ENCODE assay signal across 17 cellular contexts in genomic region chr22:49664371-49664881, GRCh38.
DNase-seq lines count a peak whose midpoint lies in the region; ATAC-seq and TF ChIP-seq lines count a peak whose summit lies in the region.
"Had no signal": no experiment of that assay in that cellular context is flagged by ENCODE, and none has a peak within 500 bp of the region (broad histone marks: within the 10 kb centered on the region; RNA-seq: fewer than 3 reads in every experiment).

No MANE protein-coding gene starts in this region.

- H3K4me2 ChIP-seq in SK-N-SH (no peak overlapping the region), trophoblast cell (ENCODE audit: low read length) (no peak overlapping the region)

- H3K27me3 ChIP-seq in SK-N-SH (ENCODE audit: insufficient read depth) (no peaks in the 10 kb centered on the region; the same call in 1 of the 2 replicates), trophoblast cell (ENCODE audit: insufficient read depth, low read length) (peaks cover 6% of the 10 kb centered on the region)

- CTCF ChIA-PET in SK-N-SH (lab: Yijun Ruan, JAX), result interaction anchor here (1.8 kb wide), 1 partner anchor 32 kb away, joined by 4 read pairs; no protein-coding TSS in a partner anchor

- no peak for TF ChIP-seq EP300 in SK-N-SH (IDR thresholded peaks at IDR 0.05; ENCODE audit: borderline replicate concordance in 1 of 2, low read depth in 1 of 2, low read length in 1 of 2)

- peaks cover 10% of the 10 kb centered on the region for H3K27me3 Mint-ChIP-seq in activated T-cell treated with anti-CD3 and anti-CD28 coated beads, Interleukin-2, amount 50 U/mL, for 24 hours
- H3K27me3 Mint-ChIP-seq in activated T-cell treated with anti-CD3 and anti-CD28 coated beads, Interleukin-2, amount 50 U/mL, for 72 hours (ENCODE audit: low read depth), result peaks cover 6% of the 10 kb centered on the region

- H3K4ac ChIP-seq in trophoblast cell (ENCODE audit: low read depth, low read length), result no peak overlapping the region

- no peaks in the 10 kb centered on the region for H3K79me1 ChIP-seq in trophoblast cell (ENCODE audit: low read length)

- no peaks in the 10 kb centered on the region for H3K36me3 Mint-ChIP-seq in activated T-cell treated with anti-CD3 and anti-CD28 coated beads, Interleukin-2, amount 50 U/mL, for 24 hours (ENCODE audit: low read depth)
- H3K36me3 Mint-ChIP-seq in activated T-cell treated with anti-CD3 and anti-CD28 coated beads, Interleukin-2, amount 50 U/mL, for 72 hours (ENCODE audit: insufficient read depth in 2 of 2), result no peaks in the 10 kb centered on the region
- H3K36me3 Mint-ChIP-seq: naive B cell; stimulated activated effector memory CD8-positive, alpha-beta T cell treated with anti-CD3 and anti-CD28 coated beads, Interleukin-12 subunit alpha, Interleukin-12 subunit beta, amount 100 ng/mL, for 72 hours had no signal

- H2AK5ac ChIP-seq in trophoblast cell (ENCODE audit: low read length), result no peak overlapping the region

- TF ChIP-seq RAD21 in SK-N-SH (IDR thresholded peaks at IDR 0.05; ENCODE audit: low read length), result no peak

- no peak overlapping the region for H2BK12ac ChIP-seq in trophoblast cell (ENCODE audit: low read length)

- H3K4me3 Mint-ChIP-seq in activated T-cell treated with anti-CD3 and anti-CD28 coated beads, Interleukin-2, amount 50 U/mL, for 24 hours, result no peak overlapping the region
- H3K4me3 Mint-ChIP-seq in activated T-cell treated with anti-CD3 and anti-CD28 coated beads, Interleukin-2, amount 50 U/mL, for 72 hours, result no peak overlapping the region
- H3K4me3 Mint-ChIP-seq: activated CD4-positive, alpha-beta T cell treated with anti-CD3 and anti-CD28 coated beads for 36 hours; stimulated activated effector memory CD8-positive, alpha-beta T cell treated with anti-CD3 and anti-CD28 coated beads, Interleukin-12 subunit alpha, Interleukin-12 subunit beta, amount 100 ng/mL, for 72 hours had no signal

- H3K14ac ChIP-seq in trophoblast cell (ENCODE audit: low read length), result no peak overlapping the region

- peak; percentile 20 for DNase-seq in activated T-cell treated with anti-CD3 and anti-CD28 coated beads, Interleukin-2, amount 50 U/mL, for 24 hours
- DNase-seq in activated T-cell treated with anti-CD3 and anti-CD28 coated beads, Interleukin-2, amount 50 U/mL, for 72 hours, result no peak
- DNase-seq in left kidney (ENCODE audit: low read depth, low spot score) (peak; percentile 66), SK-N-SH (no peak), trophoblast cell (no peak)
- DNase-seq in stimulated activated naive CD8-positive, alpha-beta T cell treated with anti-CD3 and anti-CD28 coated beads, Interleukin-15, Interleukin-2, amounts not matched to agents 100 U/mL and 50 U/mL, for 24 hours, result peak; percentile 1
- DNase-seq: DND-41, esophagus squamous epithelium, naive B cell, NCI-H2171, NCI-H748 treated with DMSO at 0.1 percent for 48 hours, transverse colon had no signal

- POLR2A ChIA-PET in SK-N-SH (lab: Yijun Ruan, JAX), result no interaction called here

- no peak overlapping the region for H4K8ac ChIP-seq in trophoblast cell (ENCODE audit: low read depth, low read length)

- no peaks in the 10 kb centered on the region for H3K79me2 ChIP-seq in SK-N-SH (ENCODE audit: insufficient read depth)
- H3K79me2 ChIP-seq in trophoblast cell (ENCODE audit: control insufficient read depth, insufficient read depth, low read length, poor library complexity), result no peaks in the 10 kb centered on the region

- no peaks in the 10 kb centered on the region for H3F3A ChIP-seq in SK-N-SH (replicated peaks; ENCODE audit: insufficient read depth)

- no peak overlapping the region for H4K91ac ChIP-seq in trophoblast cell (ENCODE audit: low read depth, low read length)

- peaks cover 28% of the 10 kb centered on the region for H3K4me1 Mint-ChIP-seq in activated T-cell treated with anti-CD3 and anti-CD28 coated beads, Interleukin-2, amount 50 U/mL, for 24 hours (ENCODE audit: low read depth)
- peaks cover 9% of the 10 kb centered on the region for H3K4me1 Mint-ChIP-seq in activated T-cell treated with anti-CD3 and anti-CD28 coated beads, Interleukin-2, amount 50 U/mL, for 72 hours (ENCODE audit: low read depth)

- WGBS in SK-N-SH (ENCODE audit: low lambda C conversion rate), result 49% methylated on average over 8 of the region's 21 CpGs
- WGBS in trophoblast cell (ENCODE audit: extremely low coverage, insufficient coverage, insufficient read length), result no CpG with 5 or more reads among the region's 21 CpGs

- peak overlapping the region; percentile 37 for H3K27ac ChIP-seq in angular gyrus (ENCODE audit: low read depth, low read length)
- no peak overlapping the region for H3K27ac ChIP-seq in SK-N-SH (ENCODE audit: low read depth in 2 of 2, low read length in 1 of 2)
- no peak overlapping the region for H3K27ac ChIP-seq in trophoblast cell (ENCODE audit: low read depth, low read length)
- H3K27ac ChIP-seq: esophagus squamous epithelium, transverse colon had no signal

- H3K23ac ChIP-seq in trophoblast cell (ENCODE audit: low read length), result no peak overlapping the region

- H2BK5ac ChIP-seq in trophoblast cell (ENCODE audit: low read depth, low read length, poor library complexity), result no peak overlapping the region

- H3K9me2 ChIP-seq in SK-N-SH, result no peaks in the 10 kb centered on the region

- no peaks in the 10 kb centered on the region for H4K20me1 ChIP-seq in SK-N-SH (ENCODE audit: insufficient read depth)

- H2BK120ac ChIP-seq in trophoblast cell (ENCODE audit: insufficient read depth, low read length, poor library complexity), result no peak overlapping the region

- no peak overlapping the region for H2AFZ ChIP-seq in SK-N-SH (ENCODE audit: low read depth)
- no peak overlapping the region for H2AFZ ChIP-seq in trophoblast cell (ENCODE audit: insufficient read depth, low read length, poor library complexity)

- no peaks in the 10 kb centered on the region for H3K9me3 ChIP-seq in SK-N-SH
- peaks cover 6% of the 10 kb centered on the region for H3K9me3 ChIP-seq in trophoblast cell (ENCODE audit: insufficient read depth, low read depth, low read length)
- H3K9me3 ChIP-seq: esophagus squamous epithelium, transverse colon had no signal

- H3K36me3 ChIP-seq in SK-N-SH (replicated peaks in 1 of 2; ENCODE audit: control insufficient read depth in 1 of 2, insufficient read depth in 2 of 2, low read length in 1 of 2) (no peaks in the 10 kb centered on the region), trophoblast cell (ENCODE audit: control insufficient read depth in 1 of 2, insufficient read depth in 2 of 2, low read length in 2 of 2) (no peaks in the 10 kb centered on the region)
- H3K36me3 ChIP-seq: esophagus squamous epithelium, transverse colon had no signal

- H3K4me1 ChIP-seq in SK-N-SH (ENCODE audit: control insufficient read depth in 1 of 2, insufficient read depth in 2 of 2, low read depth in 1 of 2, low read length in 1 of 2) (no peaks in the 10 kb centered on the region; a peak in 1 of 4 replicates), trophoblast cell (ENCODE audit: control insufficient read depth in 1 of 2, insufficient read depth in 2 of 2, low read length in 2 of 2) (no peaks in the 10 kb centered on the region)
- H3K4me1 ChIP-seq: esophagus squamous epithelium, transverse colon had no signal

- no peak overlapping the region for H3K18ac ChIP-seq in trophoblast cell (ENCODE audit: low read length)

- no peak for ATAC-seq in activated T-cell treated with anti-CD3 and anti-CD28 coated beads, Interleukin-2, amount 50 U/mL, for 72 hours (replicated peaks in 1 of 2)
- ATAC-seq in stimulated activated naive CD8-positive, alpha-beta T cell treated with anti-CD3 and anti-CD28 coated beads, Interleukin-15, Interleukin-2, amounts not matched to agents 100 U/mL and 50 U/mL, for 24 hours, result no peak
- ATAC-seq in GM21529 (IDR thresholded peaks at IDR 0.05; ENCODE audit: unreplicated experiment), result no peak
- ATAC-seq: activated CD4-positive, alpha-beta T cell treated with anti-CD3 and anti-CD28 coated beads for 36 hours; Panc1; stimulated activated effector memory CD8-positive, alpha-beta T cell treated with anti-CD3 and anti-CD28 coated beads, Interleukin-12 subunit alpha, Interleukin-12 subunit beta, amount 100 ng/mL, for 72 hours had no signal

- H3K9ac ChIP-seq in SK-N-SH (no peak overlapping the region), trophoblast cell (ENCODE audit: low read length) (no peak overlapping the region)

- no peak overlapping the region for H4K12ac ChIP-seq in trophoblast cell (ENCODE audit: low read depth, low read length)

- TF ChIP-seq CTCF in SK-N-SH (IDR thresholded peaks at IDR 0.05), result no peak

- H3K9me3 Mint-ChIP-seq in activated T-cell treated with anti-CD3 and anti-CD28 coated beads, Interleukin-2, amount 50 U/mL, for 24 hours, result no peaks in the 10 kb centered on the region
- no peaks in the 10 kb centered on the region for H3K9me3 Mint-ChIP-seq in activated T-cell treated with anti-CD3 and anti-CD28 coated beads, Interleukin-2, amount 50 U/mL, for 72 hours
- H3K9me3 Mint-ChIP-seq: stimulated activated effector memory CD8-positive, alpha-beta T cell treated with anti-CD3 and anti-CD28 coated beads, Interleukin-12 subunit alpha, Interleukin-12 subunit beta, amount 100 ng/mL, for 72 hours had no signal

- H3K27ac Mint-ChIP-seq in activated T-cell treated with anti-CD3 and anti-CD28 coated beads, Interleukin-2, amount 50 U/mL, for 24 hours, result no peak overlapping the region
- no peak overlapping the region for H3K27ac Mint-ChIP-seq in activated T-cell treated with anti-CD3 and anti-CD28 coated beads, Interleukin-2, amount 50 U/mL, for 72 hours
- H3K27ac Mint-ChIP-seq: activated CD4-positive, alpha-beta T cell treated with anti-CD3 and anti-CD28 coated beads for 36 hours; naive B cell; stimulated activated effector memory CD8-positive, alpha-beta T cell treated with anti-CD3 and anti-CD28 coated beads, Interleukin-12 subunit alpha, Interleukin-12 subunit beta, amount 100 ng/mL, for 72 hours had no signal

- H3K4me3 ChIP-seq in SK-N-SH (ENCODE audit: low read depth in 2 of 2, low read length in 1 of 2), result no peak overlapping the region
- H3K4me3 ChIP-seq in trophoblast cell (ENCODE audit: low read depth, low read length), result no peak overlapping the region
- H3K4me3 ChIP-seq: esophagus squamous epithelium, transverse colon had no signal

TF ChIP-seq in SK-N-SH, 30 proteins besides CTCF, POLR2A, EP300 and RAD21 (continues in another document):
- TF ChIP-seq MAX (IDR thresholded peaks at IDR 0.05; ENCODE audit: low read depth), result no peak
- TF ChIP-seq, protein P1, sequence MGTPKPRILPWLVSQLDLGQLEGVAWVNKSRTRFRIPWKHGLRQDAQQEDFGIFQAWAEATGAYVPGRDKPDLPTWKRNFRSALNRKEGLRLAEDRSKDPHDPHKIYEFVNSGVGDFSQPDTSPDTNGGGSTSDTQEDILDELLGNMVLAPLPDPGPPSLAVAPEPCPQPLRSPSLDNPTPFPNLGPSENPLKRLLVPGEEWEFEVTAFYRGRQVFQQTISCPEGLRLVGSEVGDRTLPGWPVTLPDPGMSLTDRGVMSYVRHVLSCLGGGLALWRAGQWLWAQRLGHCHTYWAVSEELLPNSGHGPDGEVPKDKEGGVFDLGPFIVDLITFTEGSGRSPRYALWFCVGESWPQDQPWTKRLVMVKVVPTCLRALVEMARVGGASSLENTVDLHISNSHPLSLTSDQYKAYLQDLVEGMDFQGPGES (IDR thresholded peaks at IDR 0.05; ENCODE audit: low read depth, low read length), result no peak
- no peak for TF ChIP-seq GABPA (IDR thresholded peaks at IDR 0.05; ENCODE audit: low read depth)

Comparison
In these comparisons a context has a peak if more than half of its experiments do, and no peak if none do; other contexts are left out.
1. DNase-seq: peak in activated T-cell treated with anti-CD3 and anti-CD28 coated beads, Interleukin-2, amount 50 U/mL, for 24 hours (single experiment), left kidney (single experiment) and stimulated activated naive CD8-positive, alpha-beta T cell treated with anti-CD3 and anti-CD28 coated beads, Interleukin-15, Interleukin-2, amounts not matched to agents 100 U/mL and 50 U/mL, for 24 hours (single experiment); none in activated T-cell treated with anti-CD3 and anti-CD28 coated beads, Interleukin-2, amount 50 U/mL, for 72 hours (0 of 2), SK-N-SH (single experiment) and trophoblast cell (0 of 2).